ENCODE assay signal across 1 cellular context in the genomic region with DNA sequence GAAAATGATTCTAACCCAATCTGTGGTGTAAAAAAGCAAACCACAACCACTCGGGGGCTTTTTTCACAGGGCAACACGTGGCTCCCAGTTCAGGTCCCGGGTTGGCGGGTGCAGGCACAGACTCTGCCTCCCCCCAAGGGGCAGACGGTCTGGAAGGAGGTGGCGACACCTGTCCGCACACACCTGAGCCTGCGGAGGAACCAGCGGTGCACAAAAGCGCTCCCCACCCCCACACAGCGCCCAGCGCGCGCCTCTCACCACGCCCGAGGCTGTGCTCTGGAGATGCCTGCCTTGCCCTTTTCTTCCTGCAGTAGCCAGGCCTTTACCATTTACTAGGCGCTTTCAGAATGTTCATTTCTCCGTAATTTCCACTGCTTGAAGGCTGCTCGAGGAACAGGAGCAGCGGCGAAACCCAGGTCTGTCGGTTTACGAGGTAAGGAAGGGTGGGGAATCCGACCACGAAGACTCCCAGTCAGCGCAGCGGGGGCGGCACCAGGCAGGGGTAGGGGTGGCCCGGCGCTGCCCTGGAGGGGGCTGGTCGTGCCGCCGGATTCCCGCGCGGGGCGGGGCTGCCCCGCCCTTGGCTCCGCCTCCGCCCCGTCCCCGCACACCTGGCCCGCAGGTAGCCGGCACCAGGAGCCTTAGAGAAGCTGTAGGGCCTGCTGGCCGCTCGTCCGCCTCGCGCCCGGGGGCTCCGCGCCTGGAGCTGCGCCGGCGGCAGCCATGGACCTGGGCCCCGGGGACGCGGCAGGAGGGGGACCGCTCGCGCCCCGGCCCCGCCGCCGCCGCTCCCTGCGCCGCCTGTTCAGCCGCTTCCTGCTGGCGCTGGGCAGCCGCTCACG.
TF ChIP-seq lines count a peak whose summit lies in the region.

A gene with protein sequence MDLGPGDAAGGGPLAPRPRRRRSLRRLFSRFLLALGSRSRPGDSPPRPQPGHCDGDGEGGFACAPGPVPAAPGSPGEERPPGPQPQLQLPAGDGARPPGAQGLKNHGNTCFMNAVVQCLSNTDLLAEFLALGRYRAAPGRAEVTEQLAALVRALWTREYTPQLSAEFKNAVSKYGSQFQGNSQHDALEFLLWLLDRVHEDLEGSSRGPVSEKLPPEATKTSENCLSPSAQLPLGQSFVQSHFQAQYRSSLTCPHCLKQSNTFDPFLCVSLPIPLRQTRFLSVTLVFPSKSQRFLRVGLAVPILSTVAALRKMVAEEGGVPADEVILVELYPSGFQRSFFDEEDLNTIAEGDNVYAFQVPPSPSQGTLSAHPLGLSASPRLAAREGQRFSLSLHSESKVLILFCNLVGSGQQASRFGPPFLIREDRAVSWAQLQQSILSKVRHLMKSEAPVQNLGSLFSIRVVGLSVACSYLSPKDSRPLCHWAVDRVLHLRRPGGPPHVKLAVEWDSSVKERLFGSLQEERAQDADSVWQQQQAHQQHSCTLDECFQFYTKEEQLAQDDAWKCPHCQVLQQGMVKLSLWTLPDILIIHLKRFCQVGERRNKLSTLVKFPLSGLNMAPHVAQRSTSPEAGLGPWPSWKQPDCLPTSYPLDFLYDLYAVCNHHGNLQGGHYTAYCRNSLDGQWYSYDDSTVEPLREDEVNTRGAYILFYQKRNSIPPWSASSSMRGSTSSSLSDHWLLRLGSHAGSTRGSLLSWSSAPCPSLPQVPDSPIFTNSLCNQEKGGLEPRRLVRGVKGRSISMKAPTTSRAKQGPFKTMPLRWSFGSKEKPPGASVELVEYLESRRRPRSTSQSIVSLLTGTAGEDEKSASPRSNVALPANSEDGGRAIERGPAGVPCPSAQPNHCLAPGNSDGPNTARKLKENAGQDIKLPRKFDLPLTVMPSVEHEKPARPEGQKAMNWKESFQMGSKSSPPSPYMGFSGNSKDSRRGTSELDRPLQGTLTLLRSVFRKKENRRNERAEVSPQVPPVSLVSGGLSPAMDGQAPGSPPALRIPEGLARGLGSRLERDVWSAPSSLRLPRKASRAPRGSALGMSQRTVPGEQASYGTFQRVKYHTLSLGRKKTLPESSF (plus strand): TSS at position 608 of the 842 bp plus-strand sequence. CDS start 116 bp downstream, at position 724.

TF ChIP-seq in H1, 55 proteins besides CTCF, POLR2A, EP300 and RAD21 (continued from another document):
- no peak for TF ChIP-seq SP1 (IDR thresholded peaks at IDR 0.05; ENCODE audit: low read depth, low read length)
- no peak for TF ChIP-seq CBX5 (IDR thresholded peaks at IDR 0.05; ENCODE audit: low read depth, low read length)
- no peak for TF ChIP-seq HDAC2 (IDR thresholded peaks at IDR 0.05; ENCODE audit: borderline replicate concordance in 1 of 2, low read depth in 2 of 2, low read length in 2 of 2)
- no peak for TF ChIP-seq SRF (IDR thresholded peaks at IDR 0.05; ENCODE audit: low read depth, low read length)
- peak; percentile 88 for TF ChIP-seq ASH2L (IDR thresholded peaks at IDR 0.05; ENCODE audit: low read length)
- no peak for TF ChIP-seq SIX5 (IDR thresholded peaks at IDR 0.05; ENCODE audit: low read depth, low read length)
- TF ChIP-seq TAF1 (IDR thresholded peaks at IDR 0.05; ENCODE audit: low read depth, low read length) = no peak; the same call in none of the 2 replicates
- TF ChIP-seq TEAD4 (IDR thresholded peaks at IDR 0.05; ENCODE audit: low read depth, low read length) = no peak
- no peak for TF ChIP-seq JUND (IDR thresholded peaks at IDR 0.05; ENCODE audit: low read length)
- TF ChIP-seq KDM4A (IDR thresholded peaks at IDR 0.05; ENCODE audit: low read depth, low read length, severe bottlenecking) = no peak
- TF ChIP-seq TBP (IDR thresholded peaks at IDR 0.05; ENCODE audit: low read depth, low read length) = peak; percentile 20; the same call in 1 of the 2 replicates
- 0 out of 2 replicates have a peak, but pooled peaks have one; percentile 67 for TF ChIP-seq RBBP5 (IDR thresholded peaks at IDR 0.05; ENCODE audit: borderline replicate concordance, low read depth, low read length)
- 0 out of 4 replicates have a peak, but pooled peaks of 1 of the 2 experiments have one; percentile 26 for TF ChIP-seq SIN3A (conservative IDR thresholded peaks at IDR 0.05 in 1 of 2, IDR thresholded peaks at IDR 0.05 in 1 of 2; ENCODE audit: low read depth in 1 of 2, low read length in 2 of 2)
TF ChIP-seq in H1: peak in this region for 12.
